In genomic region chr4:2698951-2699505, GRCh38 we compare ENCODE assay signal across 24 cellular contexts. TPM values are rescaled to one million over a fixed set of nuclear protein-coding genes. Genes with fewer than 3 reads are reported as not detected.
DNase-seq lines count a peak whose midpoint lies in the region; ATAC-seq and TF ChIP-seq lines count a peak whose summit lies in the region.
"Had no signal": no experiment of that assay in that cellular context is flagged by ENCODE, and none has a peak within 500 bp of the region (broad histone marks: within the 10 kb centered on the region; RNA-seq: fewer than 3 reads in every experiment).

No MANE protein-coding gene starts in this region.

- H3K4me2 ChIP-seq in GM23338: no peak overlapping the region
- no peak overlapping the region for H3K4me2 ChIP-seq in mammary epithelial cell (ENCODE audit: insufficient read depth, low read depth, low read length)

- no peak overlapping the region for H3K9ac ChIP-seq in mammary epithelial cell (ENCODE audit: insufficient read depth, low read length)

- H3K4me1 Mint-ChIP-seq in GM23338: no peaks in the 10 kb centered on the region
- H3K4me1 Mint-ChIP-seq in IgD-negative memory B cell: peaks cover 24 to 31% (median 30%) of the 10 kb centered on the region in 3 donors

- ATAC-seq in GM23338 (no peak), GM18858 (IDR thresholded peaks at IDR 0.05; ENCODE audit: unreplicated experiment) (no peak)
- ATAC-seq: heart right ventricle; left ventricle myocardium superior; naive thymus-derived CD8-positive, alpha-beta T cell had no signal

- DNase-seq in GM23338 (ENCODE audit: low spot score) (no peak), caudate nucleus (lab: John Stamatoyannopoulos, UW) (no peak), mesenteric fat pad (ENCODE audit: low spot score) (peak; percentile 59), mammary epithelial cell (no peak), NCI-H69 (lab: John Stamatoyannopoulos, UW) (no peak), NCI-H510A (lab: John Stamatoyannopoulos, UW) (no peak)
- DNase-seq: activated CD4-positive, alpha-beta T cell treated with anti-CD3 and anti-CD28 coated beads for 1 hour; activated naive CD4-positive, alpha-beta T cell; activated T-cell treated with anti-CD3 and anti-CD28 coated beads, Interleukin-2, amount 50 U/mL, for 1 hour; Calu3; cerebellar nuclear complex; DMS79 treated with DMSO at 0.1 percent for 48 hours; foreskin melanocyte; GF-D8; heart right ventricle; left ventricle myocardium superior; MV-4-11; naive thymus-derived CD8-positive, alpha-beta T cell; NCI-H1436; stimulated activated CD4-positive, alpha-beta T cell treated with anti-CD3 and anti-CD28 coated beads, Interleukin-4, amount 100 ng/mL, for 24 hours; T-helper 2 cell had no signal

- H3K9me2 ChIP-seq in GM23338 (ENCODE audit: insufficient read depth): no peaks in the 10 kb centered on the region

- H3K9me3 ChIP-seq in mammary epithelial cell (replicated peaks; ENCODE audit: insufficient read depth, low read length): no peaks in the 10 kb centered on the region
- H3K9me3 ChIP-seq: heart right ventricle had no signal

- peaks cover 82% of the 10 kb centered on the region for H3K36me3 Mint-ChIP-seq in GM23338 (ENCODE audit: low read depth)
- peaks cover 9% of the 10 kb centered on the region for H3K36me3 Mint-ChIP-seq in IgD-negative memory B cell

- H3K9me3 Mint-ChIP-seq in GM23338: no peaks in the 10 kb centered on the region
- no peaks in the 10 kb centered on the region for H3K9me3 Mint-ChIP-seq in IgD-negative memory B cell
- H3K9me3 Mint-ChIP-seq: naive thymus-derived CD8-positive, alpha-beta T cell had no signal

- H3K4me3 Mint-ChIP-seq in GM23338: no peak overlapping the region
- H3K4me3 Mint-ChIP-seq in IgD-negative memory B cell: peak overlapping the region in 1 of 4 donors; percentile 65
- H3K4me3 Mint-ChIP-seq: naive thymus-derived CD8-positive, alpha-beta T cell had no signal

- H3K4me3 ChIP-seq in GM23338: no peak overlapping the region
- H3K4me3 ChIP-seq in mammary epithelial cell (replicated peaks in 1 of 3; ENCODE audit: insufficient read depth in 1 of 3, low read depth in 2 of 3, low read length in 3 of 3): no peak overlapping the region
- H3K4me3 ChIP-seq: heart right ventricle had no signal

- H3F3A ChIP-seq in GM23338 (replicated peaks; ENCODE audit: low read depth): no peaks in the 10 kb centered on the region

- H3K79me2 ChIP-seq in GM23338 (replicated peaks; ENCODE audit: insufficient read depth) (no peaks in the 10 kb centered on the region), mammary epithelial cell (ENCODE audit: insufficient read depth, low read length) (no peaks in the 10 kb centered on the region)

- intact Hi-C loops in mammary epithelial cell (cut with micrococcal nuclease): no loop called here

- TF ChIP-seq CTCF in GM23338 (conservative IDR thresholded peaks at IDR 0.05; ENCODE audit: low read depth in 2 of 2) (no peak), mammary epithelial cell (conservative IDR thresholded peaks at IDR 0.05 in 1 of 2, IDR thresholded peaks at IDR 0.05 in 1 of 2; ENCODE audit: extremely low read depth in 1 of 2, insufficient read depth in 1 of 2, low read depth in 1 of 2, low read length in 2 of 2) (no peak)

- dilution Hi-C loops in mammary epithelial cell (cut with HindIII; ENCODE audit: low sequenced_read_pairs): no loop called here

- H2AFZ ChIP-seq in GM23338 (no peak overlapping the region), mammary epithelial cell (ENCODE audit: low read depth, low read length) (no peak overlapping the region)

- H3K4me1 ChIP-seq in GM23338 (ENCODE audit: insufficient read depth): no peaks in the 10 kb centered on the region
- no peaks in the 10 kb centered on the region for H3K4me1 ChIP-seq in mammary epithelial cell (ENCODE audit: insufficient read depth, low read length)
- H3K4me1 ChIP-seq: heart right ventricle had no signal

- H3K27me3 ChIP-seq in GM23338 (ENCODE audit: insufficient read depth) (no peaks in the 10 kb centered on the region), mammary epithelial cell (ENCODE audit: insufficient read depth, low read length) (no peaks in the 10 kb centered on the region)
- H3K27me3 ChIP-seq: heart right ventricle had no signal

- in situ Hi-C loops in mammary epithelial cell (cut with MboI; ENCODE audit: low sequenced_read_pairs in 2 of 2): no loop called here

- no peaks in the 10 kb centered on the region; the same call in 1 of the 2 replicates for H4K20me1 ChIP-seq in GM23338 (replicated peaks; ENCODE audit: insufficient read depth)
- no peaks in the 10 kb centered on the region for H4K20me1 ChIP-seq in mammary epithelial cell (ENCODE audit: insufficient read depth, low read length)

- WGBS in mammary epithelial cell (ENCODE audit: low coverage, missing lambda C conversion rate): 95% methylated on average over 11 of the region's 12 CpGs

- H3K36me3 ChIP-seq in GM23338 (ENCODE audit: insufficient read depth) (peaks cover 35% of the 10 kb centered on the region), mammary epithelial cell (ENCODE audit: insufficient read depth, low read length) (peaks cover 30% of the 10 kb centered on the region)

- BruUV-seq in mammary epithelial cell (replicated peaks; lab: Mats Ljungman, UMichigan): no TSS peak

- H3K27ac Mint-ChIP-seq in GM23338: peak overlapping the region; percentile 39; the same call in 1 of the 2 replicates
- H3K27ac Mint-ChIP-seq in IgD-negative memory B cell: peak overlapping the region in 2 of 3 donors; percentile 16 to 66

- H3K27ac ChIP-seq in GM23338 (ENCODE audit: low read depth): peak overlapping the region; percentile 6; the same call in 1 of the 2 replicates
- peak overlapping the region; percentile 39 for H3K27ac ChIP-seq in caudate nucleus (ENCODE audit: low read depth, low read length)
- H3K27ac ChIP-seq in mammary epithelial cell (ENCODE audit: insufficient read depth, low read depth, low read length): no peak overlapping the region
- H3K27ac ChIP-seq: C4-2B, heart right ventricle had no signal

- CTCF ChIA-PET in mammary epithelial cell (lab: Charles Lee; ENCODE audit: low non-redundant PET): no interaction called here

- H3K27me3 Mint-ChIP-seq in GM23338 (ENCODE audit: insufficient read depth, low read depth, poor library complexity) (peaks cover 5% of the 10 kb centered on the region), IgD-negative memory B cell (no peaks in the 10 kb centered on the region)
- H3K27me3 Mint-ChIP-seq: naive thymus-derived CD8-positive, alpha-beta T cell had no signal

TF ChIP-seq in GM23338, 12 proteins besides CTCF, POLR2A, EP300 and RAD21:
- no peak for TF ChIP-seq ZNF331 (CRISPR knock-in tag; IDR thresholded peaks at IDR 0.05; ENCODE audit: low read depth)

RNA-seq across cellular contexts. Expression of gene TNIP2, which starts 57.1 kb away (rescaled TPM):
- 60.2 and 61.4 TPM in 2 replicates for total RNA-seq in GM23338 (2014; rRNA removed; shearing (Covaris generic))
- 33.9 and 34.8 TPM in 2 replicates for polyA plus RNA-seq in GM23338 (2016; fragmentation: Nextera tagmentation; extraction: Ambion mirVana)
- polyA plus RNA-seq in IgD-negative memory B cell: 54.5 TPM
- 49.5 TPM for total RNA-seq in mesenteric fat pad
- total RNA-seq in mammary epithelial cell: 10 to 100 TPM; 21.8 to 32.5 TPM
- 22.9 TPM for polyA plus RNA-seq in mammary epithelial cell
- polyA minus RNA-seq in mammary epithelial cell: 10.9 TPM
